ENCODE assay signal across 1 cellular context in the genomic region with DNA sequence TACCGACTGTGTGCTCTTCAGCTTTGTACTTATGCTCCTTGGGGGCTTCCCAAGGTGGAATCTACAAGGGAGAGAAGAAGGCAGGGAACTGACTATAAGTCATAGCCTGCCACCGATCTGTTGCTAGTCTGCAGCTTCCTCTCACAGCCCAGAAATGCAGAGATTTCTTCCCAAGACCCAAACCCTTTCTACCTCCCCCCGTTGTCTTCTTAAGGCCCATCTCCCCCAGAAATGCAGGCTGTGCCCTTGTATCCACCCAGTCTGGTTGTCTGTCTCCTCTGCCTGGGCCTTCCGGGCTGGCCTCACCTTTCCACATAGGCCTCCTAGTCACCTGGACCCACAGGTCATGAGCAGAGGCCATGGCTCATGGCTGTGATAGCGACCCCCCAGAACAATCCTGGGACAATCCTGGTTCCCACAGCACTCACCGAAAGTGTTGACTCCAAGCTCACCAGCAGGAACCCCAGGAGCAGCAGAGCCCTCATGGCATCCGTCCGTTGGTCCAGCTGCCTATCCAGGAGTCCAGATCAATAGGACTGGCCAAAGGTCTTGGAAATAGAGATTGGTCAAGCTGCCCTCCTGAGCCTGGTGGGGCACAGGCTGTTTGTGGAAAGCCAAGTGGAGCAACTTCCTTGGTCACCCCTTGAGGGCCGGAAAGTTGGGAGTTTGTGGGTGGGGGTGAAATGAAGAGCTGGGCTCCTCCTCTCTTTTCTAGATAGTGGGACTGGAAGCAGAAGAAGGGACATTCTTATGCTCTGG.
TF ChIP-seq lines count a peak whose summit lies in the region.

A gene (minus strand): TSS at position 522 of the 759 bp plus-strand sequence. CDS start 37 bp downstream, at position 485.

TF ChIP-seq in liver, 16 proteins besides CTCF, POLR2A, EP300 and RAD21 (continued from another document):
- TF ChIP-seq, protein P1, sequence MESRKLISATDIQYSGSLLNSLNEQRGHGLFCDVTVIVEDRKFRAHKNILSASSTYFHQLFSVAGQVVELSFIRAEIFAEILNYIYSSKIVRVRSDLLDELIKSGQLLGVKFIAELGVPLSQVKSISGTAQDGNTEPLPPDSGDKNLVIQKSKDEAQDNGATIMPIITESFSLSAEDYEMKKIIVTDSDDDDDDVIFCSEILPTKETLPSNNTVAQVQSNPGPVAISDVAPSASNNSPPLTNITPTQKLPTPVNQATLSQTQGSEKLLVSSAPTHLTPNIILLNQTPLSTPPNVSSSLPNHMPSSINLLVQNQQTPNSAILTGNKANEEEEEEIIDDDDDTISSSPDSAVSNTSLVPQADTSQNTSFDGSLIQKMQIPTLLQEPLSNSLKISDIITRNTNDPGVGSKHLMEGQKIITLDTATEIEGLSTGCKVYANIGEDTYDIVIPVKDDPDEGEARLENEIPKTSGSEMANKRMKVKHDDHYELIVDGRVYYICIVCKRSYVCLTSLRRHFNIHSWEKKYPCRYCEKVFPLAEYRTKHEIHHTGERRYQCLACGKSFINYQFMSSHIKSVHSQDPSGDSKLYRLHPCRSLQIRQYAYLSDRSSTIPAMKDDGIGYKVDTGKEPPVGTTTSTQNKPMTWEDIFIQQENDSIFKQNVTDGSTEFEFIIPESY (IDR thresholded peaks at IDR 0.05): no peak
- TF ChIP-seq EGR1 (IDR thresholded peaks at IDR 0.05; ENCODE audit: low read depth in 2 of 2): peak in 1 of 2 donors; percentile 41
- peak; percentile 91 to 92 for TF ChIP-seq RXRA (IDR thresholded peaks at IDR 0.05)
- TF ChIP-seq SP1 (IDR thresholded peaks at IDR 0.05): peak; percentile 95
- TF ChIP-seq, protein P2, sequence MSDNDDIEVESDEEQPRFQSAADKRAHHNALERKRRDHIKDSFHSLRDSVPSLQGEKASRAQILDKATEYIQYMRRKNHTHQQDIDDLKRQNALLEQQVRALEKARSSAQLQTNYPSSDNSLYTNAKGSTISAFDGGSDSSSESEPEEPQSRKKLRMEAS (IDR thresholded peaks at IDR 0.05): peak; percentile 93
- peak; percentile 100 for TF ChIP-seq HNF4A (conservative IDR thresholded peaks at IDR 0.05)
- TF ChIP-seq JUND (IDR thresholded peaks at IDR 0.05): peak in 1 of 2 donors; percentile 87
- peak; percentile 54 for TF ChIP-seq FOXA1 (IDR thresholded peaks at IDR 0.05)
- TF ChIP-seq, protein P3, sequence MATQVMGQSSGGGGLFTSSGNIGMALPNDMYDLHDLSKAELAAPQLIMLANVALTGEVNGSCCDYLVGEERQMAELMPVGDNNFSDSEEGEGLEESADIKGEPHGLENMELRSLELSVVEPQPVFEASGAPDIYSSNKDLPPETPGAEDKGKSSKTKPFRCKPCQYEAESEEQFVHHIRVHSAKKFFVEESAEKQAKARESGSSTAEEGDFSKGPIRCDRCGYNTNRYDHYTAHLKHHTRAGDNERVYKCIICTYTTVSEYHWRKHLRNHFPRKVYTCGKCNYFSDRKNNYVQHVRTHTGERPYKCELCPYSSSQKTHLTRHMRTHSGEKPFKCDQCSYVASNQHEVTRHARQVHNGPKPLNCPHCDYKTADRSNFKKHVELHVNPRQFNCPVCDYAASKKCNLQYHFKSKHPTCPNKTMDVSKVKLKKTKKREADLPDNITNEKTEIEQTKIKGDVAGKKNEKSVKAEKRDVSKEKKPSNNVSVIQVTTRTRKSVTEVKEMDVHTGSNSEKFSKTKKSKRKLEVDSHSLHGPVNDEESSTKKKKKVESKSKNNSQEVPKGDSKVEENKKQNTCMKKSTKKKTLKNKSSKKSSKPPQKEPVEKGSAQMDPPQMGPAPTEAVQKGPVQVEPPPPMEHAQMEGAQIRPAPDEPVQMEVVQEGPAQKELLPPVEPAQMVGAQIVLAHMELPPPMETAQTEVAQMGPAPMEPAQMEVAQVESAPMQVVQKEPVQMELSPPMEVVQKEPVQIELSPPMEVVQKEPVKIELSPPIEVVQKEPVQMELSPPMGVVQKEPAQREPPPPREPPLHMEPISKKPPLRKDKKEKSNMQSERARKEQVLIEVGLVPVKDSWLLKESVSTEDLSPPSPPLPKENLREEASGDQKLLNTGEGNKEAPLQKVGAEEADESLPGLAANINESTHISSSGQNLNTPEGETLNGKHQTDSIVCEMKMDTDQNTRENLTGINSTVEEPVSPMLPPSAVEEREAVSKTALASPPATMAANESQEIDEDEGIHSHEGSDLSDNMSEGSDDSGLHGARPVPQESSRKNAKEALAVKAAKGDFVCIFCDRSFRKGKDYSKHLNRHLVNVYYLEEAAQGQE (IDR thresholded peaks at IDR 0.05): peak; percentile 89
- TF ChIP-seq YY1 (IDR thresholded peaks at IDR 0.05): peak; percentile 93
- TF ChIP-seq GABPA (IDR thresholded peaks at IDR 0.05 in 1 of 2, conservative IDR thresholded peaks at IDR 0.05 in 1 of 2): peak in 1 of 2 donors; percentile 68
- TF ChIP-seq NR2F2 (IDR thresholded peaks at IDR 0.05): peak; percentile 72
- TF ChIP-seq, protein P4, sequence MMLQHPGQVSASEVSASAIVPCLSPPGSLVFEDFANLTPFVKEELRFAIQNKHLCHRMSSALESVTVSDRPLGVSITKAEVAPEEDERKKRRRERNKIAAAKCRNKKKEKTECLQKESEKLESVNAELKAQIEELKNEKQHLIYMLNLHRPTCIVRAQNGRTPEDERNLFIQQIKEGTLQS (IDR thresholded peaks at IDR 0.05): no peak
- TF ChIP-seq TAF1 (conservative IDR thresholded peaks at IDR 0.05): no peak
TF ChIP-seq in liver: peak in this region for 13.
